ENCODE assay signal across 8 cellular contexts in the genomic region with DNA sequence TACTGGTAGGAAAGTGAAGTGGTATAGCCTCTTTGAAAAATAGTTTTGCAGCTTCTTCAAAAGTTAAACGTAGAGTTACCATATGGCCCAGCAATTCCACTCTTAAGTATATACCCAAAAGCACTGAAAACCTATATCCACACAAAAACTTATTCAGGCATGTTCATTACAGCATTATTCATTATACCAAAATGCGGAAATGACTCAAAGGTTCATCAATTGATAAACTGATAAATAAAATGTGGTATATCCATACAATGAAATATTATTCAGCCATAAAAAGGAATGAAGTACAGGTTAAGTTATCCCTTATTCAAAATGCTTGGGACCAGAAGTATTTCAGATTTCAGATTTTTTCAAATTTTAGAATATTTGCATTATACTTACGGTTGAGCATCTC.
"Had no signal": no experiment of that assay in that cellular context is flagged by ENCODE, and none has a peak within 500 bp of the region (broad histone marks: within the 10 kb centered on the region; RNA-seq: fewer than 3 reads in every experiment).

No MANE protein-coding gene starts in this region.

- ATAC-seq: GM12878 had no signal

- H3K4me3 ChIP-seq: GM12878 had no signal

- DNase-seq: GDM1, GF-D8 had no signal

- FAIRE-seq: G401.6, GM12878, GM12891, GM12892, GM18507, GM19239 had no signal
